Comparison of ENCODE assay signal across 1 cellular context in the genomic region with DNA sequence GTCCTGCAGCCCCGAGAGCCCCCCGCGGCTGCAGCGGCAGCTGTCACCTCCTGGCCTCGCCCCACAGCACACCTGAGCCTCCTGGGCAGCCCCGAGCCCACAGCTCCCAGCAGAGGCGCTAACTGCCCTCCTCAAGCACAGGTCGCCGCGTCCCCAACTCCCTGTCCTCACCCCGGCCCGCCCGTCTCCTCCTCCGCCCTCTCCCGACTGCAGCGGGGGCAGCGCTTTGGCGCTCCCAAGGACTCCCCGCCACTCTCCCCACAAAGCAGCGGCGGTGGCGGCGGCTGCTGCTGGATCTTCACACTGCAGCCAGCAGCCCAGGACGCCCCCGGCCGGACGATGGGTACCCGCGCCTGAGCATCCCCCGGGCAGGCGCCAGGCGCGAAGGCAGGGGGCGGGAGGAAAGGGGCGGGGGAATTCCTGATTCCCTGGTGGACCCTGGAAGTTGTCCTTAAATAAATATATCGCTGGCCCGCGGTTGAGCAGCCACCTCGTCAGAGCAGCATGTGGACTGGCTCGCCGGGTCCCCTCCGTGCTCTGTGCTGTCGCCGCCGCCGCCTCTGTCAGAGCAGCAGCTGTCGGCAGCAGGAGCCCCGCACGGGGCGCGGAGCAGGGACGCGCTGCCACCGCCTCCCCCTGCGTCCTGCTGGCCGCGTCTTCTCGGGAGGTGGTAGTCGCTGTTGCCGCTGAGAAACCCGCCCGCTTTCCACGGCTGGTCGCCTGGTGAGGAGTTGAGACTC.
TF ChIP-seq lines count a peak whose summit lies in the region.

TSS of gene ZNF804B (plus strand) at position 485 of the 740 bp plus-strand sequence. CDS start 277 bp downstream, outside the sequence.

TF ChIP-seq in HEK293, 187 proteins besides CTCF, POLR2A, EP300 and RAD21 (continued from another document):
- TF ChIP-seq, protein P1, sequence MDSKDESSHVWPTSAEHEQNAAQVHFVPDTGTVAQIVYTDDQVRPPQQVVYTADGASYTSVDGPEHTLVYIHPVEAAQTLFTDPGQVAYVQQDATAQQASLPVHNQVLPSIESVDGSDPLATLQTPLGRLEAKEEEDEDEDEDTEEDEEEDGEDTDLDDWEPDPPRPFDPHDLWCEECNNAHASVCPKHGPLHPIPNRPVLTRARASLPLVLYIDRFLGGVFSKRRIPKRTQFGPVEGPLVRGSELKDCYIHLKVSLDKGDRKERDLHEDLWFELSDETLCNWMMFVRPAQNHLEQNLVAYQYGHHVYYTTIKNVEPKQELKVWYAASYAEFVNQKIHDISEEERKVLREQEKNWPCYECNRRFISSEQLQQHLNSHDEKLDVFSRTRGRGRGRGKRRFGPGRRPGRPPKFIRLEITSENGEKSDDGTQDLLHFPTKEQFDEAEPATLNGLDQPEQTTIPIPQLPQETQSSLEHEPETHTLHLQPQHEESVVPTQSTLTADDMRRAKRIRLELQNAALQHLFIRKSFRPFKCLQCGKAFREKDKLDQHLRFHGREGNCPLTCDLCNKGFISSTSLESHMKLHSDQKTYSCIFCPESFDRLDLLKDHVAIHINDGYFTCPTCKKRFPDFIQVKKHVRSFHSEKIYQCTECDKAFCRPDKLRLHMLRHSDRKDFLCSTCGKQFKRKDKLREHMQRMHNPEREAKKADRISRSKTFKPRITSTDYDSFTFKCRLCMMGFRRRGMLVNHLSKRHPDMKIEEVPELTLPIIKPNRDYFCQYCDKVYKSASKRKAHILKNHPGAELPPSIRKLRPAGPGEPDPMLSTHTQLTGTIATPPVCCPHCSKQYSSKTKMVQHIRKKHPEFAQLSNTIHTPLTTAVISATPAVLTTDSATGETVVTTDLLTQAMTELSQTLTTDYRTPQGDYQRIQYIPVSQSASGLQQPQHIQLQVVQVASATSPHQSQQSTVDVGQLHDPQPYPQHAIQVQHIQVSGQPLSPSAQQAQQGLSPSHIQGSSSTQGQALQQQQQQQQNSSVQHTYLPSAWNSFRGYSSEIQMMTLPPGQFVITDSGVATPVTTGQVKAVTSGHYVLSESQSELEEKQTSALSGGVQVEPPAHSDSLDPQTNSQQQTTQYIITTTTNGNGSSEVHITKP (tag by site-specific recombination; IDR thresholded peaks at IDR 0.05) = 0 out of 2 replicates have a peak, but pooled peaks have one; percentile 7
- TF ChIP-seq WT1 (tag by site-specific recombination; IDR thresholded peaks at IDR 0.05) = 0 out of 2 replicates have a peak, but pooled peaks have one; percentile 3
TF ChIP-seq in HEK293: peak in this region for 8.
